8 cellular contexts compared by ENCODE assay signal in the genomic region with DNA sequence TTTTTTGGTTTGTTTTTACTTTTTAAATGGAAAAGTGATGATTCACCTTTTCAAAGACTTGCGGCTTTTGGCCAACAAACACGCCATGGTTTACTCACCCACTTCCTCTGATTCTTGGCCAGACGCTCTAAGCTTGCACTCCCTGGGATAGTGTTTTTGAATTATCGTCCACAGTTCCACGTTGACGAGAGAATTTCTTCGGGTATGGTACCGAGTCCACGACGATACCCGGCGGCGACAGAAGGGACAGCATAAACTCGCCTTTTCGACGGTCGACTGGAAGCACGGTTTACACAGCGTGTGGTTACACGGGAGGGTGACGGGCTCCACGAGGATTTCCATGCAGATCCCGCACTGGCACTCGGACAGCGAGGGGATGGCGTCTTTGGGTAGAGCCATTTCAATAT. TPM values are rescaled to one million over a fixed set of nuclear protein-coding genes. Genes with fewer than 3 reads are reported as not detected.
DNase-seq lines count a peak whose midpoint lies in the region; ATAC-seq and TF ChIP-seq lines count a peak whose summit lies in the region.

No MANE protein-coding gene starts in this region.

- TF ChIP-seq EP300 in neural cell (conservative IDR thresholded peaks at IDR 0.05; ENCODE audit: poor library complexity, severe bottlenecking): no peak

- TF ChIP-seq CTCF in fibroblast of villous mesenchyme (IDR thresholded peaks at IDR 0.05; ENCODE audit: insufficient read depth, low read depth, low read length) (no peak), neural cell (IDR thresholded peaks at IDR 0.05; ENCODE audit: poor library complexity, severe bottlenecking) (peak; percentile 22)

- no peaks in the 10 kb centered on the region for H3F3A ChIP-seq in neural cell (ENCODE audit: insufficient read depth, low read length, poor library complexity, severe bottlenecking)

- H2AFZ ChIP-seq in neural cell (ENCODE audit: low read depth, low read length): peak overlapping the region; percentile 10

- H3K27ac ChIP-seq in neural cell (ENCODE audit: low read length) (peak overlapping the region; percentile 66), substantia nigra (ENCODE audit: low read depth, low read length, poor library complexity, severe bottlenecking) (peak overlapping the region; percentile 90)

- H3K9me3 ChIP-seq in neural cell (ENCODE audit: low read length): no peaks in the 10 kb centered on the region

- no peaks in the 10 kb centered on the region for H3K36me3 ChIP-seq in neural cell (ENCODE audit: insufficient read depth, low read length)

- H4K20me1 ChIP-seq in neural cell (ENCODE audit: insufficient read depth): no peaks in the 10 kb centered on the region

- H3K9ac ChIP-seq in neural cell (ENCODE audit: low read length): peak overlapping the region; percentile 80

- peak; percentile 3 for ATAC-seq in HG03342 (IDR thresholded peaks at IDR 0.05; ENCODE audit: unreplicated experiment)

- no peaks in the 10 kb centered on the region for H3K27me3 ChIP-seq in neural cell (ENCODE audit: insufficient read depth, low read depth, low read length)

- peak; percentile 20 for TF ChIP-seq RAD21 in neural cell (conservative IDR thresholded peaks at IDR 0.05)

- DNase-seq in NK-92 treated with Interleukin-12 subunit alpha and Interleukin-12 subunit beta, amount 100 ng/mL, for 24 hours (lab: John Stamatoyannopoulos, UW): peak; percentile 49
- DNase-seq in NK-92 (lab: John Stamatoyannopoulos, UW; ENCODE audit: unreplicated experiment) (no peak), RKO (ENCODE audit: low spot score) (peak; percentile 94), fibroblast of villous mesenchyme (ENCODE audit: low read depth) (peak; percentile 86), substantia nigra (lab: John Stamatoyannopoulos, UW) (peak in 30 of 49 donors; percentile 5 to 78 (median 24))
- DNase-seq in activated effector memory CD4-positive, alpha-beta T cell treated with Interleukin-2 at 50 U/mL for 16 hours: peak; percentile 54

- no peaks in the 10 kb centered on the region for H3K9me2 ChIP-seq in neural cell (ENCODE audit: insufficient read depth, low read length)

- peaks cover 42% of the 10 kb centered on the region for H3K79me2 ChIP-seq in neural cell (replicated peaks; ENCODE audit: insufficient read depth, low read length)

- peak overlapping the region; percentile 80 for H3K4me2 ChIP-seq in neural cell (ENCODE audit: low read length)

- H3K4me3 ChIP-seq in fibroblast of villous mesenchyme (ENCODE audit: low read depth, low read length): peak overlapping the region; percentile 98
- H3K4me3 ChIP-seq in neural cell (ENCODE audit: low read length): peak overlapping the region; percentile 100

TF ChIP-seq in neural cell, 6 proteins besides CTCF, POLR2A, EP300 and RAD21:
- TF ChIP-seq MXI1 (conservative IDR thresholded peaks at IDR 0.05; ENCODE audit: poor library complexity, severe bottlenecking) (peak; percentile 73), POLR2AphosphoS5 (IDR thresholded peaks at IDR 0.05) (no peak)

RNA-seq across cellular contexts. Expression of a gene that starts 0.8 kb away (rescaled TPM):
- 17.1 and 22.5 TPM in 2 replicates for total RNA-seq in fibroblast of villous mesenchyme
- polyA plus RNA-seq in neural cell: 4.2 and 4.3 TPM in 2 replicates
- 19.2 and 22.0 TPM in 2 replicates for polyA minus RNA-seq in neural cell

RNA-seq across cellular contexts. Expression of a gene that starts 12.4 kb away (rescaled TPM):
- total RNA-seq in fibroblast of villous mesenchyme: under 0.01 TPM in 1 of 2 replicates, not detected in the other
- not detected in 2 replicates for polyA plus RNA-seq in neural cell
- not detected in 2 replicates for polyA minus RNA-seq in neural cell
